ENCODE assay signal across 11 cellular contexts in genomic region chr7:77266162-77266807, GRCh38.
DNase-seq lines count a peak whose midpoint lies in the region; ATAC-seq and TF ChIP-seq lines count a peak whose summit lies in the region.
"Had no signal": no experiment of that assay in that cellular context is flagged by ENCODE, and none has a peak within 500 bp of the region (broad histone marks: within the 10 kb centered on the region; RNA-seq: fewer than 3 reads in every experiment).

No MANE protein-coding gene starts in this region.

- TF ChIP-seq EP300 in gastroesophageal sphincter (IDR thresholded peaks at IDR 0.05) = no peak

- DNase-seq in epithelial cell of esophagus (ENCODE audit: low read depth) (peak; percentile 20), NCI-H1694 treated with DMSO at 0.1 percent for 48 hours (lab: John Stamatoyannopoulos, UW) (no peak), neural progenitor cell (ENCODE audit: low spot score) (no peak)
- DNase-seq in stimulated activated CD8-positive, alpha-beta memory T cell treated with anti-CD3 and anti-CD28 coated beads, Interleukin-4, amount 100 ng/mL, for 48 hours = no peak
- DNase-seq: heart right ventricle, NCI-H510A treated with DMSO at 0.1 percent for 48 hours had no signal

- H3K4me1 Mint-ChIP-seq in neural progenitor cell = no peaks in the 10 kb centered on the region

- peaks cover 0 to 17% of the 10 kb centered on the region in 2 donors for H3K36me3 ChIP-seq in gastroesophageal sphincter
- no peaks in the 10 kb centered on the region for H3K36me3 ChIP-seq in neural progenitor cell
- H3K36me3 ChIP-seq: cardiac muscle cell had no signal

- H2AFZ ChIP-seq in neural progenitor cell (replicated peaks) = no peak overlapping the region

- no peak overlapping the region for H3K4me3 Mint-ChIP-seq in neural progenitor cell

- H3K9me3 Mint-ChIP-seq in neural progenitor cell = no peaks in the 10 kb centered on the region

- H3F3A ChIP-seq in neural progenitor cell (ENCODE audit: low read depth) = no peaks in the 10 kb centered on the region

- H3K27ac Mint-ChIP-seq in neural progenitor cell = no peak overlapping the region

- no peaks in the 10 kb centered on the region for H3K79me2 ChIP-seq in neural progenitor cell (ENCODE audit: low read depth)

- no peak for TF ChIP-seq POLR2A in gastroesophageal sphincter (IDR thresholded peaks at IDR 0.05)

- no peak overlapping the region for H3K9ac ChIP-seq in neural progenitor cell

- H3K36me3 Mint-ChIP-seq in neural progenitor cell = no peaks in the 10 kb centered on the region

- 95 to 96% methylated on average over 2 of the region's 2 CpGs for WGBS in gastroesophageal sphincter (ENCODE audit: low coverage in 1 of 2), 2 donors

- no peak overlapping the region for H3K4me3 ChIP-seq in epithelial cell of esophagus (ENCODE audit: low read length)
- no peak overlapping the region for H3K4me3 ChIP-seq in gastroesophageal sphincter
- H3K4me3 ChIP-seq in neural progenitor cell = no peak overlapping the region
- H3K4me3 ChIP-seq: cardiac muscle cell, heart right ventricle had no signal

- peaks cover 0 to 14% (median 0%) of the 10 kb centered on the region in 3 donors for H3K4me1 ChIP-seq in gastroesophageal sphincter
- H3K4me1 ChIP-seq in neural progenitor cell = no peaks in the 10 kb centered on the region

- H3K27me3 Mint-ChIP-seq in neural progenitor cell (ENCODE audit: insufficient read depth, low read depth) = no peaks in the 10 kb centered on the region

- H3K9me3 ChIP-seq in gastroesophageal sphincter = no peaks in the 10 kb centered on the region
- no peaks in the 10 kb centered on the region for H3K9me3 ChIP-seq in neural progenitor cell (ENCODE audit: low read depth)
- H3K9me3 ChIP-seq: heart right ventricle had no signal

- TF ChIP-seq CTCF in epithelial cell of esophagus (IDR thresholded peaks at IDR 0.05; ENCODE audit: insufficient read depth, low read depth, low read length, missing control alignments) = no peak
- TF ChIP-seq CTCF in gastroesophageal sphincter (IDR thresholded peaks at IDR 0.05) = no peak
- TF ChIP-seq CTCF in neural progenitor cell (IDR thresholded peaks at IDR 0.05) = no peak

- H3K27ac ChIP-seq in gastroesophageal sphincter = no peak overlapping the region
- no peak overlapping the region for H3K27ac ChIP-seq in neural progenitor cell
- H3K27ac ChIP-seq: cardiac muscle cell, heart right ventricle had no signal

- H3K4me2 ChIP-seq in neural progenitor cell = no peak overlapping the region

- H4K20me1 ChIP-seq in neural progenitor cell (ENCODE audit: low read depth) = no peaks in the 10 kb centered on the region

- no peaks in the 10 kb centered on the region for H3K27me3 ChIP-seq in gastroesophageal sphincter
- no peaks in the 10 kb centered on the region for H3K27me3 ChIP-seq in neural progenitor cell
- H3K27me3 ChIP-seq: cardiac muscle cell, heart right ventricle had no signal

- peak; percentile 93 for ATAC-seq in GM18907 (IDR thresholded peaks at IDR 0.05; ENCODE audit: unreplicated experiment)
- ATAC-seq in GM21526 (IDR thresholded peaks at IDR 0.05; ENCODE audit: low FRiP score, unreplicated experiment) = peak; percentile 78
- ATAC-seq in HG03342 (IDR thresholded peaks at IDR 0.05; ENCODE audit: unreplicated experiment) = peak; percentile 70
- ATAC-seq in gastroesophageal sphincter = no peak
- ATAC-seq: heart right ventricle had no signal
